2 cellular contexts compared by ENCODE assay signal in genomic region chr22:23184100-23184763, GRCh38.
TF ChIP-seq lines count a peak whose summit lies in the region.

No MANE protein-coding gene starts in this region.

TF ChIP-seq in GM23338, 12 proteins besides CTCF, POLR2A, EP300 and RAD21:
- no peak for TF ChIP-seq ETS1 (IDR thresholded peaks at IDR 0.05)
- TF ChIP-seq EZH2phosphoT487 (IDR thresholded peaks at IDR 0.05; ENCODE audit: unreplicated experiment), result no peak
- TF ChIP-seq, protein P1, sequence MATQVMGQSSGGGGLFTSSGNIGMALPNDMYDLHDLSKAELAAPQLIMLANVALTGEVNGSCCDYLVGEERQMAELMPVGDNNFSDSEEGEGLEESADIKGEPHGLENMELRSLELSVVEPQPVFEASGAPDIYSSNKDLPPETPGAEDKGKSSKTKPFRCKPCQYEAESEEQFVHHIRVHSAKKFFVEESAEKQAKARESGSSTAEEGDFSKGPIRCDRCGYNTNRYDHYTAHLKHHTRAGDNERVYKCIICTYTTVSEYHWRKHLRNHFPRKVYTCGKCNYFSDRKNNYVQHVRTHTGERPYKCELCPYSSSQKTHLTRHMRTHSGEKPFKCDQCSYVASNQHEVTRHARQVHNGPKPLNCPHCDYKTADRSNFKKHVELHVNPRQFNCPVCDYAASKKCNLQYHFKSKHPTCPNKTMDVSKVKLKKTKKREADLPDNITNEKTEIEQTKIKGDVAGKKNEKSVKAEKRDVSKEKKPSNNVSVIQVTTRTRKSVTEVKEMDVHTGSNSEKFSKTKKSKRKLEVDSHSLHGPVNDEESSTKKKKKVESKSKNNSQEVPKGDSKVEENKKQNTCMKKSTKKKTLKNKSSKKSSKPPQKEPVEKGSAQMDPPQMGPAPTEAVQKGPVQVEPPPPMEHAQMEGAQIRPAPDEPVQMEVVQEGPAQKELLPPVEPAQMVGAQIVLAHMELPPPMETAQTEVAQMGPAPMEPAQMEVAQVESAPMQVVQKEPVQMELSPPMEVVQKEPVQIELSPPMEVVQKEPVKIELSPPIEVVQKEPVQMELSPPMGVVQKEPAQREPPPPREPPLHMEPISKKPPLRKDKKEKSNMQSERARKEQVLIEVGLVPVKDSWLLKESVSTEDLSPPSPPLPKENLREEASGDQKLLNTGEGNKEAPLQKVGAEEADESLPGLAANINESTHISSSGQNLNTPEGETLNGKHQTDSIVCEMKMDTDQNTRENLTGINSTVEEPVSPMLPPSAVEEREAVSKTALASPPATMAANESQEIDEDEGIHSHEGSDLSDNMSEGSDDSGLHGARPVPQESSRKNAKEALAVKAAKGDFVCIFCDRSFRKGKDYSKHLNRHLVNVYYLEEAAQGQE (IDR thresholded peaks at IDR 0.05; ENCODE audit: unreplicated experiment), result no peak
- no peak for TF ChIP-seq ZNF331 (CRISPR knock-in tag; IDR thresholded peaks at IDR 0.05; ENCODE audit: low read depth)
- no peak for TF ChIP-seq ZNF114 (CRISPR knock-in tag; IDR thresholded peaks at IDR 0.05)

TF ChIP-seq in endothelial cell of umbilical vein, 7 proteins besides CTCF, POLR2A, EP300 and RAD21 (continued from another document):
- TF ChIP-seq JUN (IDR thresholded peaks at IDR 0.05; ENCODE audit: borderline replicate concordance, insufficient read depth, insufficient read length, low read depth), result no peak
- TF ChIP-seq EZH2 (IDR thresholded peaks at IDR 0.05; ENCODE audit: borderline replicate concordance, low read depth, low read length, severe bottlenecking), result no peak
